8 cellular contexts compared by ENCODE assay signal in genomic region chr2:113156278-113157107, GRCh38. TPM values are rescaled to one million over a fixed set of nuclear protein-coding genes. Genes with fewer than 3 reads are reported as not detected.
DNase-seq lines count a peak whose midpoint lies in the region; ATAC-seq, FAIRE-seq and TF ChIP-seq lines count a peak whose summit lies in the region.

No MANE protein-coding gene starts in this region.

- peaks cover 30% of the 10 kb centered on the region for H3K27me3 Mint-ChIP-seq in WTC11 (ENCODE audit: low read depth)

- TF ChIP-seq CTCF in cardiac muscle cell (IDR thresholded peaks at IDR 0.05; ENCODE audit: low read depth, low read length), result no peak
- no peak for TF ChIP-seq CTCF in heart left ventricle (IDR thresholded peaks at IDR 0.05)
- no peak for TF ChIP-seq CTCF in WTC11 (IDR thresholded peaks at IDR 0.05)
- no peak for TF ChIP-seq CTCF in thyroid gland (IDR thresholded peaks at IDR 0.05)

- intact Hi-C loops in heart left ventricle (cut with DNase I) (no loop called here), thyroid gland (cut with DNase I) (no loop called here)

- no peaks in the 10 kb centered on the region for H3K9me3 ChIP-seq in cardiac muscle cell (ENCODE audit: low read depth)
- no peaks in the 10 kb centered on the region for H3K9me3 ChIP-seq in heart left ventricle
- H3K9me3 ChIP-seq in thyroid gland, result no peaks in the 10 kb centered on the region

- H3K27me3 ChIP-seq in cardiac muscle cell (no peaks in the 10 kb centered on the region), heart left ventricle (peaks cover 0 to 43% (median 10%) of the 10 kb centered on the region in 9 donors), thyroid gland (no peaks in the 10 kb centered on the region)

- FAIRE-seq in islet of Langerhans (lab: Jason Lieb, UNC), result peak; percentile 93

- H3K9me3 Mint-ChIP-seq in WTC11, result no peaks in the 10 kb centered on the region

- H3K4me1 ChIP-seq in cardiac muscle cell (ENCODE audit: low read depth), result no peaks in the 10 kb centered on the region
- peaks cover 0 to 12% (median 0%) of the 10 kb centered on the region in 12 donors for H3K4me1 ChIP-seq in heart left ventricle
- H3K4me1 ChIP-seq in thyroid gland, result peaks cover 9 to 22% of the 10 kb centered on the region in 2 donors

- WGBS in heart left ventricle, 4 donors, result 50 to 60% (median 52%) methylated on average over 9 of the region's 9 CpGs
- 59 to 64% methylated on average over 9 of the region's 9 CpGs for WGBS in thyroid gland, 2 donors

- CTCF ChIA-PET in WTC11 (lab: Charles Lee), result interaction anchor here (0.7 to 4.9 kb wide), 10 partner anchors 14 to 222 kb away, joined by 3 to 58 read pairs (median 4); no protein-coding TSS in a partner anchor

- POLR2A ChIA-PET in WTC11 (lab: Charles Lee), result no interaction called here

- H3K27ac ChIP-seq in cardiac muscle cell (peak overlapping the region; percentile 30), heart left ventricle (no peak overlapping the region), thyroid gland (peak overlapping the region; percentile 72 to 85 (median 81))

- H3K27ac Mint-ChIP-seq in WTC11, result no peak overlapping the region

- H3K4me3 ChIP-seq in cardiac muscle cell (peak overlapping the region; percentile 55), heart left ventricle (peak overlapping the region in 6 of 12 donors; percentile 32 to 64 (median 46)), thyroid gland (replicated peaks in 1 of 3) (peak overlapping the region in 1 of 3 donors; percentile 52)

- H3K4me1 Mint-ChIP-seq in WTC11, result peaks cover 12% of the 10 kb centered on the region

- DNase-seq in cardiac muscle cell (ENCODE audit: low read depth in 1 of 2, low spot score in 1 of 2) (no peak), heart left ventricle (no peak), WTC11 (ENCODE audit: low spot score) (peak; percentile 24), thyroid gland (no peak)

- H3K36me3 ChIP-seq in cardiac muscle cell, result no peaks in the 10 kb centered on the region
- no peaks in the 10 kb centered on the region for H3K36me3 ChIP-seq in heart left ventricle
- no peaks in the 10 kb centered on the region for H3K36me3 ChIP-seq in thyroid gland

- H3K4me3 Mint-ChIP-seq in WTC11, result peak overlapping the region; percentile 64

- no peaks in the 10 kb centered on the region for H3K36me3 Mint-ChIP-seq in WTC11

- ATAC-seq in heart left ventricle (no peak), WTC11 (peak; percentile 31; the same call in 1 of the 2 replicates), HG03460 (IDR thresholded peaks at IDR 0.05; ENCODE audit: unreplicated experiment) (no peak), HG02642 (IDR thresholded peaks at IDR 0.05; ENCODE audit: poor library complexity, unreplicated experiment) (no peak), HG02885 (IDR thresholded peaks at IDR 0.05; ENCODE audit: poor library complexity, unreplicated experiment) (no peak)

- no peak for TF ChIP-seq POLR2A in heart left ventricle (IDR thresholded peaks at IDR 0.05)
- TF ChIP-seq POLR2A in thyroid gland (IDR thresholded peaks at IDR 0.05), result no peak

TF ChIP-seq in WTC11, 78 proteins besides CTCF, POLR2A, EP300 and RAD21:
- TF ChIP-seq, protein P1, sequence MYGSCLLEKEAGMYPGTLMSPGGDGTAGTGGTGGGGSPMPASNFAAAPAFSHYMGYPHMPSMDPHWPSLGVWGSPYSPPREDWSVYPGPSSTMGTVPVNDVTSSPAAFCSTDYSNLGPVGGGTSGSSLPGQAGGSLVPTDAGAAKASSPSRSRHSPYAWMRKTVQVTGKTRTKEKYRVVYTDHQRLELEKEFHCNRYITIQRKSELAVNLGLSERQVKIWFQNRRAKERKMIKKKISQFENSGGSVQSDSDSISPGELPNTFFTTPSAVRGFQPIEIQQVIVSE (CRISPR knock-in tag; IDR thresholded peaks at IDR 0.05; ENCODE audit: borderline replicate concordance), result no peak
- TF ChIP-seq E2F5 (CRISPR knock-in tag; IDR thresholded peaks at IDR 0.05) (no peak), NFYB (CRISPR knock-in tag; conservative IDR thresholded peaks at IDR 0.05; ENCODE audit: low read depth) (peak; percentile 41; the same call in 1 of the 2 replicates), ZNF423 (CRISPR knock-in tag; IDR thresholded peaks at IDR 0.05) (no peak)

RNA-seq across cellular contexts. Expression of gene PSD4, which starts 17.3 kb away (rescaled TPM):
- total RNA-seq in cardiac muscle cell, result 5.4 and 9.0 TPM in 2 replicates
- polyA plus RNA-seq in cardiac muscle cell, result 2.5 and 3.8 TPM in 2 replicates
- total RNA-seq in heart left ventricle, result 10 to 100 TPM in 1 of 9 donors, 1 to 10 TPM in 5, under 1 TPM in 3; 0.65 to 23.4 (median 1.9) TPM
- polyA plus RNA-seq in heart left ventricle, result 1 to 10 TPM in 1 of 2 donors, under 1 TPM in 1; 0.99 to 1.6 TPM
- total RNA-seq in WTC11 (2021), result 1.5 to 2.7 TPM (median 2.3 TPM) in 3 replicates
- total RNA-seq in thyroid gland, result 100 to 1,000 TPM in 3 of 4 donors, 10 to 100 TPM in 1; 63.7 to 136 (median 111) TPM

RNA-seq across cellular contexts. Expression of gene IL1RN, which starts 29.1 kb away (rescaled TPM):
- total RNA-seq in cardiac muscle cell (not detected in 2 replicates), heart left ventricle (10 to 100 TPM in 1 of 9 donors, 1 to 10 TPM in 4, under 1 TPM in 4; 0.16 to 11.4 (median 1.0) TPM), WTC11 (2021) (not detected in 3 replicates), thyroid gland (1 to 10 TPM in 2 of 4 donors, under 1 TPM in 1, not detected in 1; 0.67 to 1.3 (median 1.3) TPM)
- polyA plus RNA-seq in cardiac muscle cell (not detected in 2 replicates), heart left ventricle (under 1 TPM; 0.34 to 0.60 TPM)

Comparison
In these comparisons a context has a peak if more than half of its experiments do, and no peak if none do; other contexts are left out.
1. H3K27ac ChIP-seq: peak in cardiac muscle cell (single experiment) and thyroid gland (3 of 3); none in heart left ventricle (0 of 12).